Comparison of ENCODE assay signal across 2 cellular contexts in genomic region chr2:187956906-187957534, GRCh38.
TF ChIP-seq lines count a peak whose summit lies in the region.

No MANE protein-coding gene starts in this region.

TF ChIP-seq in IMR-90, 13 proteins besides CTCF, POLR2A, EP300 and RAD21 (continued from another document):
- TF ChIP-seq MAFK (IDR thresholded peaks at IDR 0.05; ENCODE audit: low read depth, low read length), result peak; percentile 64
- no peak for TF ChIP-seq MAZ (IDR thresholded peaks at IDR 0.05; ENCODE audit: borderline replicate concordance, low read depth, low read length)
- TF ChIP-seq, protein P1, sequence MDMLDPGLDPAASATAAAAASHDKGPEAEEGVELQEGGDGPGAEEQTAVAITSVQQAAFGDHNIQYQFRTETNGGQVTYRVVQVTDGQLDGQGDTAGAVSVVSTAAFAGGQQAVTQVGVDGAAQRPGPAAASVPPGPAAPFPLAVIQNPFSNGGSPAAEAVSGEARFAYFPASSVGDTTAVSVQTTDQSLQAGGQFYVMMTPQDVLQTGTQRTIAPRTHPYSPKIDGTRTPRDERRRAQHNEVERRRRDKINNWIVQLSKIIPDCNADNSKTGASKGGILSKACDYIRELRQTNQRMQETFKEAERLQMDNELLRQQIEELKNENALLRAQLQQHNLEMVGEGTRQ (IDR thresholded peaks at IDR 0.05; ENCODE audit: low read depth, low read length), result no peak
- no peak for TF ChIP-seq SMC3 (IDR thresholded peaks at IDR 0.05; ENCODE audit: low read depth, low read length)
- peak; percentile 65 for TF ChIP-seq NFE2L2 (IDR thresholded peaks at IDR 0.05; ENCODE audit: low read depth, low read length)
- TF ChIP-seq CEBPB (IDR thresholded peaks at IDR 0.05; ENCODE audit: low read depth, low read length), result no peak
- no peak for TF ChIP-seq MXI1 (IDR thresholded peaks at IDR 0.05; ENCODE audit: borderline replicate concordance, low read depth, low read length)
- TF ChIP-seq RCOR1 (IDR thresholded peaks at IDR 0.05; ENCODE audit: insufficient replicate concordance, low read length), result no peak
- TF ChIP-seq RFX5 (IDR thresholded peaks at IDR 0.05; ENCODE audit: low read depth, low read length), result no peak
- no peak for TF ChIP-seq BHLHE40 (IDR thresholded peaks at IDR 0.05; ENCODE audit: low read depth, low read length)
- TF ChIP-seq ELK1 (IDR thresholded peaks at IDR 0.05; ENCODE audit: borderline replicate concordance, low read depth, low read length), result no peak

TF ChIP-seq in HepG2, 621 proteins besides CTCF, POLR2A, EP300 and RAD21 (continued from another document):
- TF ChIP-seq MAFF (IDR thresholded peaks at IDR 0.05; ENCODE audit: low read depth, low read length) (peak; percentile 84), NFE2L2 (IDR thresholded peaks at IDR 0.05; ENCODE audit: low read length) (peak; percentile 66), SRSF1 (optimal IDR thresholded peaks at IDR 0.05; ENCODE audit: low read depth, low read length) (no peak)
